Comparison of ENCODE assay signal across 12 cellular contexts in the genomic region with DNA sequence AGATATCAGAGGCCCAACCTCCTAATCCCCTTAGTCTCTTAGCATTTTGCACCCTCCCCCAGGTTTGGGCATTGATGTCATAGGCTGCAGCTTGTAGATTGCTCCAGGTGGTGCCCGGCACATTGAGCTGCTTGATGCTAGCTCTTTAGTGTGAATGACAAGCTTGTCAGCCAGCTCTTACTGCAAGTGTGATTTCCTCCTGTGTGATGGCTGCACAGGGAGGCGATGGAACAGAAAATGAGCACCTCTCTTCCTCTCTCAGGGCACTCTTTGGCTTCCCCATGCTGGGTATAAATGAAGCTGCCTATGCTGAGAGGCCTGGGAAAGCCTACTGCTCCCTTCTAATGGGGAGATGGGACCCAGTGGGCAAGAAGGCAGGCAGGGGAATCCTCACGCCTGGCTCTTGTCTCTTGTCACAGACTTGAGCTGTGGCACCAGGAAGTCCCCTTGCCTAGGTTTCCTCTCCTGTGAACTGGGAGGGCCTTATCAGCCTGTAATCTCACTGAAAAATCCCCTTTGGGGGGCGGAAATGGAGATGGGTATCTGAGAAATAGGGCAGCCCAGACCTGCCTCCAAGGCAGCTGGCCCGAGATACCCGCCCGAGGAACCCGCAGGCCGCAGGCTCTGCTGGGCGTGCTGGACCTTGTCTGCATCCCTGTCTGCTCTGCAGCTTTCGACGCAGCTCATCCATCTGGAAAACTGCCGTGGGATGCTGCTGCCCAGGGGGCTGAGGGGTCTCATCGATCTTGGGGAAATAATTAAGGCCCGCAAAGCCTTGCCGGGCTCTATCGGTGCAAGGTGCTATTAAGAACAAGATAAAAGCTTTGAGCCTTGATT.
DNase-seq lines count a peak whose midpoint lies in the region; FAIRE-seq lines count a peak whose summit lies in the region.
"Had no signal": no experiment of that assay in that cellular context is flagged by ENCODE, and none has a peak within 500 bp of the region (broad histone marks: within the 10 kb centered on the region; RNA-seq: fewer than 3 reads in every experiment).

No MANE protein-coding gene starts in this region.

- CTCF ChIA-PET in activated naive CD4-positive, alpha-beta T cell treated with anti-CD3 and anti-CD28 coated beads for 36 hours (lab: Charles Lee): interaction anchor here (0.6 to 2.1 kb wide), 4 partner anchors 26 to 368 kb away, joined by 7 to 9 read pairs (median 7); no protein-coding TSS in a partner anchor

- FAIRE-seq in GM19239 (lab: Jason Lieb, UNC): peak; percentile 69
- FAIRE-seq: pancreas had no signal

- intact Hi-C loops in activated naive CD4-positive, alpha-beta T cell treated with anti-CD3 and anti-CD28 coated beads for 36 hours (cut with micrococcal nuclease): loop anchor here (1.0 kb wide), 5 partner anchors 24 to 147 kb away; no protein-coding TSS in a partner anchor

- H3K4me3 Mint-ChIP-seq in T-helper 2 cell treated with Interferon-gamma antibody and Interleukin-4, amounts not matched to agents 5 μg/mL and 100 μg/mL, for 36 hours: peak overlapping the region; percentile 53
- H3K4me3 Mint-ChIP-seq in activated naive CD4-positive, alpha-beta T cell treated with anti-CD3 and anti-CD28 coated beads for 36 hours: no peak overlapping the region

- no peaks in the 10 kb centered on the region for H3K27me3 Mint-ChIP-seq in T-helper 2 cell treated with Interferon-gamma antibody and Interleukin-4, amounts not matched to agents 5 μg/mL and 100 μg/mL, for 36 hours (ENCODE audit: low read depth)
- H3K27me3 Mint-ChIP-seq in activated naive CD4-positive, alpha-beta T cell treated with anti-CD3 and anti-CD28 coated beads for 36 hours (ENCODE audit: low read depth): no peaks in the 10 kb centered on the region

- peaks cover 37% of the 10 kb centered on the region for H3K4me1 Mint-ChIP-seq in T-helper 2 cell treated with Interferon-gamma antibody and Interleukin-4, amounts not matched to agents 5 μg/mL and 100 μg/mL, for 36 hours (ENCODE audit: low read depth)
- peaks cover 43% of the 10 kb centered on the region for H3K4me1 Mint-ChIP-seq in activated naive CD4-positive, alpha-beta T cell treated with anti-CD3 and anti-CD28 coated beads for 36 hours (ENCODE audit: low read depth)

- DNase-seq in GM19239 (ENCODE audit: insufficient read length, low spot score) (no peak), NCI-H128 (lab: John Stamatoyannopoulos, UW; ENCODE audit: unreplicated experiment) (no peak), 8988T (no peak), NCI-H2196 treated with DMSO at 0.1 percent for 48 hours (lab: John Stamatoyannopoulos, UW; ENCODE audit: unreplicated experiment) (no peak), NCI-H524 (lab: John Stamatoyannopoulos, UW) (no peak)
- DNase-seq in T-helper 2 cell treated with Interferon-gamma antibody and Interleukin-4, amounts not matched to agents 5 μg/mL and 100 μg/mL, for 36 hours (ENCODE audit: low spot score): peak; percentile 34
- DNase-seq in activated naive CD4-positive, alpha-beta T cell treated with anti-CD3 and anti-CD28 coated beads for 36 hours: peak; percentile 73
- DNase-seq in stimulated activated CD8-positive, alpha-beta memory T cell treated with anti-CD3 and anti-CD28 coated beads, Interleukin-15, amount 100 ng/mL, for 4 hours (ENCODE audit: low read depth in 2 of 2): peak; percentile 5 to 13
- DNase-seq: foreskin keratinocyte, NCI-H345, pancreas, upper lobe of right lung had no signal

- H3K36me3 Mint-ChIP-seq in T-helper 2 cell treated with Interferon-gamma antibody and Interleukin-4, amounts not matched to agents 5 μg/mL and 100 μg/mL, for 36 hours (ENCODE audit: low read depth): no peaks in the 10 kb centered on the region
- H3K36me3 Mint-ChIP-seq in activated naive CD4-positive, alpha-beta T cell treated with anti-CD3 and anti-CD28 coated beads for 36 hours (ENCODE audit: low read depth): no peaks in the 10 kb centered on the region

- H3K27ac Mint-ChIP-seq in T-helper 2 cell treated with Interferon-gamma antibody and Interleukin-4, amounts not matched to agents 5 μg/mL and 100 μg/mL, for 36 hours: peak overlapping the region; percentile 67
- peak overlapping the region; percentile 74 for H3K27ac Mint-ChIP-seq in activated naive CD4-positive, alpha-beta T cell treated with anti-CD3 and anti-CD28 coated beads for 36 hours

- no peaks in the 10 kb centered on the region for H3K9me3 Mint-ChIP-seq in T-helper 2 cell treated with Interferon-gamma antibody and Interleukin-4, amounts not matched to agents 5 μg/mL and 100 μg/mL, for 36 hours
- H3K9me3 Mint-ChIP-seq in activated naive CD4-positive, alpha-beta T cell treated with anti-CD3 and anti-CD28 coated beads for 36 hours: no peaks in the 10 kb centered on the region

Comparison
In these comparisons a context has a peak if more than half of its experiments do, and no peak if none do; other contexts are left out.
1. DNase-seq: peak in T-helper 2 cell treated with Interferon-gamma antibody and Interleukin-4, amounts not matched to agents 5 μg/mL and 100 μg/mL, for 36 hours (single experiment), activated naive CD4-positive, alpha-beta T cell treated with anti-CD3 and anti-CD28 coated beads for 36 hours (single experiment) and stimulated activated CD8-positive, alpha-beta memory T cell treated with anti-CD3 and anti-CD28 coated beads, Interleukin-15, amount 100 ng/mL, for 4 hours (2 of 2); none in GM19239 (single experiment), NCI-H128 (single experiment), 8988T (single experiment), NCI-H2196 treated with DMSO at 0.1 percent for 48 hours (single experiment) and NCI-H524 (0 of 2).